1 cellular context compared by ENCODE assay signal in genomic region chr3:150681037-150681436, GRCh38.
TF ChIP-seq lines count a peak whose summit lies in the region.

No MANE protein-coding gene starts in this region.

TF ChIP-seq in GM12878, 131 proteins besides CTCF, POLR2A, EP300 and RAD21 (continued from another document):
- no peak for TF ChIP-seq PRDM15 (CRISPR knock-in tag; IDR thresholded peaks at IDR 0.05)
- TF ChIP-seq HDGF (IDR thresholded peaks at IDR 0.05) = no peak
- TF ChIP-seq TCF3 (IDR thresholded peaks at IDR 0.05; ENCODE audit: borderline replicate concordance, insufficient read depth, low read depth, low read length) = no peak
- TF ChIP-seq RFX5 (IDR thresholded peaks at IDR 0.05; ENCODE audit: low read depth, low read length) = no peak
- TF ChIP-seq NFXL1 (IDR thresholded peaks at IDR 0.05; ENCODE audit: borderline replicate concordance) = no peak
- peak; percentile 86 for TF ChIP-seq RUNX3 (IDR thresholded peaks at IDR 0.05; ENCODE audit: low read length)
- no peak for TF ChIP-seq SIX5 (IDR thresholded peaks at IDR 0.05; ENCODE audit: low read depth, low read length, severe bottlenecking)
- TF ChIP-seq MTA2 (IDR thresholded peaks at IDR 0.05; ENCODE audit: low read depth) = no peak
- peak; percentile 62; the same call in 1 of the 2 replicates for TF ChIP-seq CBX5 (IDR thresholded peaks at IDR 0.05; ENCODE audit: low read depth)
- TF ChIP-seq MYB (IDR thresholded peaks at IDR 0.05; ENCODE audit: borderline replicate concordance, low read depth, low read length) = no peak
- peak; percentile 84 for TF ChIP-seq SPI1 (IDR thresholded peaks at IDR 0.05; ENCODE audit: borderline replicate concordance, insufficient read depth, low read depth, low read length)
- TF ChIP-seq ATF7 (IDR thresholded peaks at IDR 0.05; ENCODE audit: low read depth) = peak; percentile 38; the same call in 1 of the 2 replicates
- TF ChIP-seq POLR2AphosphoS2 (IDR thresholded peaks at IDR 0.05; ENCODE audit: low read depth, low read length) = no peak
- peak; percentile 89 for TF ChIP-seq POU2F2 (IDR thresholded peaks at IDR 0.05; ENCODE audit: borderline replicate concordance, low read depth, low read length)
- TF ChIP-seq E2F8 (IDR thresholded peaks at IDR 0.05; ENCODE audit: low read depth, partially characterized antibody) = no peak
- TF ChIP-seq BHLHE40 (IDR thresholded peaks at IDR 0.05; ENCODE audit: borderline replicate concordance in 1 of 2, low read depth in 2 of 2, low read length in 1 of 2) = 0 out of 4 replicates have a peak, but pooled peaks of 1 of the 2 experiments have one; percentile 12
- TF ChIP-seq TAF1 (IDR thresholded peaks at IDR 0.05; ENCODE audit: borderline replicate concordance, low read depth, low read length) = no peak
- peak; percentile 74; the same call in 1 of the 2 replicates for TF ChIP-seq TCF7 (IDR thresholded peaks at IDR 0.05; ENCODE audit: borderline replicate concordance)
- no peak for TF ChIP-seq ZNF207 (IDR thresholded peaks at IDR 0.05; ENCODE audit: borderline replicate concordance)
- no peak for TF ChIP-seq CHD2 (IDR thresholded peaks at IDR 0.05; ENCODE audit: borderline replicate concordance, low read depth, low read length)
- no peak for TF ChIP-seq RCOR1 (conservative IDR thresholded peaks at IDR 0.05; ENCODE audit: low read depth, low read length)
- TF ChIP-seq ZNF24 (IDR thresholded peaks at IDR 0.05) = no peak
- no peak for TF ChIP-seq HDAC2 (IDR thresholded peaks at IDR 0.05)
- peak; percentile 46; the same call in 1 of the 2 replicates for TF ChIP-seq ATF2 (IDR thresholded peaks at IDR 0.05; ENCODE audit: low read length)
- TF ChIP-seq MYC (IDR thresholded peaks at IDR 0.05; ENCODE audit: insufficient read depth, insufficient read length, insufficient replicate concordance, low read length, severe bottlenecking) = no peak
- no peak for TF ChIP-seq NKRF (conservative IDR thresholded peaks at IDR 0.05)
- no peak for TF ChIP-seq EGR1 (IDR thresholded peaks at IDR 0.05; ENCODE audit: borderline replicate concordance in 1 of 2, low read depth in 2 of 2, low read length in 2 of 2)
- no peak for TF ChIP-seq ZNF384 (IDR thresholded peaks at IDR 0.05; ENCODE audit: borderline replicate concordance, low read depth, low read length)
- no peak for TF ChIP-seq KAT2A (conservative IDR thresholded peaks at IDR 0.05; ENCODE audit: control insufficient read depth, low read depth, low read length)
- no peak for TF ChIP-seq SMARCA5 (IDR thresholded peaks at IDR 0.05)
- 0 out of 2 replicates have a peak, but pooled peaks have one; percentile 55 for TF ChIP-seq NFIC (IDR thresholded peaks at IDR 0.05; ENCODE audit: low read depth, low read length)
- TF ChIP-seq CREM (IDR thresholded peaks at IDR 0.05; ENCODE audit: low read depth) = peak; percentile 28; the same call in 1 of the 2 replicates
- TF ChIP-seq ZNF217 (IDR thresholded peaks at IDR 0.05) = peak; percentile 76; the same call in 1 of the 2 replicates
- no peak for TF ChIP-seq BCL11A (IDR thresholded peaks at IDR 0.05; ENCODE audit: low read depth, low read length)
- no peak for TF ChIP-seq WRNIP1 (IDR thresholded peaks at IDR 0.05; ENCODE audit: borderline replicate concordance, low read depth, low read length)
- no peak for TF ChIP-seq DPF2 (IDR thresholded peaks at IDR 0.05)
- no peak for TF ChIP-seq SREBF1 (IDR thresholded peaks at IDR 0.05; ENCODE audit: low read length)
- TF ChIP-seq SUPT20H (IDR thresholded peaks at IDR 0.05; ENCODE audit: borderline replicate concordance, control insufficient read depth, low read depth, low read length) = no peak
- TF ChIP-seq MEF2A (IDR thresholded peaks at IDR 0.05; ENCODE audit: insufficient read depth, low read depth, low read length) = 0 out of 2 replicates have a peak, but pooled peaks have one; percentile 39
